ENCODE assay signal across 14 cellular contexts in genomic region chr2:60934153-60934722, GRCh38. TPM values are rescaled to one million over a fixed set of nuclear protein-coding genes. Genes with fewer than 3 reads are reported as not detected.
DNase-seq lines count a peak whose midpoint lies in the region; ATAC-seq and TF ChIP-seq lines count a peak whose summit lies in the region.
"Had no signal": no experiment of that assay in that cellular context is flagged by ENCODE, and none has a peak within 500 bp of the region (broad histone marks: within the 10 kb centered on the region; RNA-seq: fewer than 3 reads in every experiment).

No MANE protein-coding gene starts in this region.

- intact Hi-C loops in activated B cell treated with CpG ODN at 0.5 μM for 24 hours (cut with micrococcal nuclease): loop anchor here (5.0 kb wide), 1 partner anchor 33 kb away; no protein-coding TSS in a partner anchor
- intact Hi-C loops in left cardiac atrium (cut with DNase I): no loop called here

- TF ChIP-seq CTCF in activated B cell treated with CpG ODN at 0.5 μM for 24 hours (IDR thresholded peaks at IDR 0.05): no peak

- H3K9ac ChIP-seq in rectal smooth muscle tissue (ENCODE audit: low read length): no peak overlapping the region

- H3K4me3 Mint-ChIP-seq in activated B cell treated with CpG ODN at 0.5 μM for 24 hours: no peak overlapping the region
- H3K4me3 Mint-ChIP-seq: activated CD4-positive, alpha-beta T cell treated with anti-CD3 and anti-CD28 coated beads, Interleukin-2, amount 10 ng/mL, durations not matched to agents 7 days and 5 days had no signal

- no peak overlapping the region for H3K4me3 ChIP-seq in rectal smooth muscle tissue (ENCODE audit: low read length)
- H3K4me3 ChIP-seq: lung had no signal

- no peaks in the 10 kb centered on the region for H3K36me3 ChIP-seq in rectal smooth muscle tissue (ENCODE audit: control insufficient read depth, insufficient read depth, low read length)

- no peaks in the 10 kb centered on the region for H3K4me1 ChIP-seq in rectal smooth muscle tissue (ENCODE audit: control insufficient read depth, insufficient read depth, low read length)

- peak overlapping the region; percentile 6 for H3K27ac Mint-ChIP-seq in activated B cell treated with CpG ODN at 0.5 μM for 24 hours
- H3K27ac Mint-ChIP-seq: activated CD4-positive, alpha-beta T cell treated with anti-CD3 and anti-CD28 coated beads, Interleukin-2, amount 10 ng/mL, durations not matched to agents 7 days and 5 days had no signal

- no peaks in the 10 kb centered on the region for H3K27me3 Mint-ChIP-seq in activated B cell treated with CpG ODN at 0.5 μM for 24 hours
- H3K27me3 Mint-ChIP-seq: activated CD4-positive, alpha-beta T cell treated with anti-CD3 and anti-CD28 coated beads, Interleukin-2, amount 10 ng/mL, durations not matched to agents 7 days and 5 days had no signal

- peaks cover 8% of the 10 kb centered on the region for H3K9me3 Mint-ChIP-seq in activated B cell treated with CpG ODN at 0.5 μM for 24 hours

- ATAC-seq in activated B cell treated with CpG ODN at 0.5 μM for 24 hours (ENCODE audit: low read depth) (no peak), left cardiac atrium (peak; percentile 21 to 30), GM21529 (IDR thresholded peaks at IDR 0.05; ENCODE audit: unreplicated experiment) (no peak), SK-N-SH treated with all-trans-retinoic acid at 6 μM for 48 hours (no peak), GM18861 (IDR thresholded peaks at IDR 0.05; ENCODE audit: unreplicated experiment) (no peak)

- peak; percentile 73 for DNase-seq in DMS 273 (lab: John Stamatoyannopoulos, UW; ENCODE audit: unreplicated experiment)
- DNase-seq in activated B cell treated with CpG ODN at 0.5 μM for 24 hours: no peak
- DNase-seq in left cardiac atrium: no peak
- DNase-seq in activated effector memory CD4-positive, alpha-beta T cell treated with anti-CD3 and anti-CD28 coated beads, Interleukin-2, amount 50 U/mL, for 16 hours: no peak
- DNase-seq: activated CD4-positive, alpha-beta T cell treated with anti-CD3 and anti-CD28 coated beads, Interleukin-2, amount 10 ng/mL, durations not matched to agents 7 days and 5 days; DND-41; hypothalamus; NCI-H69; nucleus accumbens had no signal

- no peaks in the 10 kb centered on the region for H3K27me3 ChIP-seq in rectal smooth muscle tissue (ENCODE audit: control insufficient read depth, insufficient read depth, low read length)

- H3K36me3 Mint-ChIP-seq in activated B cell treated with CpG ODN at 0.5 μM for 24 hours (ENCODE audit: low read depth): peaks cover 81% of the 10 kb centered on the region

- POLR2A ChIA-PET in activated B cell treated with CpG ODN at 0.5 μM for 24 hours (lab: Charles Lee): interaction anchor here (0.6 kb wide), 2 partner anchors 177 to 187 kb away, joined by 3 to 4 read pairs; no protein-coding TSS in a partner anchor

- CTCF ChIA-PET in activated B cell treated with CpG ODN at 0.5 μM for 24 hours (lab: Charles Lee): interaction anchor here (1.7 kb wide), 1 partner anchor 65 kb away, joined by 4 read pairs; no protein-coding TSS in a partner anchor

- peak overlapping the region; percentile 16 for H3K27ac ChIP-seq in rectal smooth muscle tissue (ENCODE audit: low read depth, low read length)

- H3K4me1 Mint-ChIP-seq in activated B cell treated with CpG ODN at 0.5 μM for 24 hours: peaks cover 49% of the 10 kb centered on the region

TF ChIP-seq in SK-N-SH treated with all-trans-retinoic acid at 6 μM for 48 hours, 23 proteins besides CTCF, POLR2A, EP300 and RAD21:
- TF ChIP-seq ZNF8 (CRISPR knock-in tag; IDR thresholded peaks at IDR 0.05): no peak
- TF ChIP-seq TSHZ2 (CRISPR knock-in tag; IDR thresholded peaks at IDR 0.05): no peak
- no peak for TF ChIP-seq ZNF70 (CRISPR knock-in tag; IDR thresholded peaks at IDR 0.05)
- no peak for TF ChIP-seq POU6F1 (CRISPR knock-in tag; IDR thresholded peaks at IDR 0.05; ENCODE audit: borderline replicate concordance, low read depth)
- TF ChIP-seq TOX (CRISPR knock-in tag; IDR thresholded peaks at IDR 0.05; ENCODE audit: borderline replicate concordance): no peak

RNA-seq across cellular contexts. Expression of gene REL, which starts 52.9 kb away (rescaled TPM):
- total RNA-seq in activated B cell treated with CpG ODN at 0.5 μM for 24 hours: 211 and 238 TPM in 2 replicates
- 1 to 10 TPM; 7.3 to 8.2 TPM for total RNA-seq in left cardiac atrium

Comparison
In these comparisons a context has a peak if more than half of its experiments do, and no peak if none do; other contexts are left out.
1. ATAC-seq: peak in left cardiac atrium (2 of 2); none in activated B cell treated with CpG ODN at 0.5 μM for 24 hours (single experiment), GM21529 (single experiment), SK-N-SH treated with all-trans-retinoic acid at 6 μM for 48 hours (single experiment) and GM18861 (single experiment).
2. RNA of gene REL, which starts 52.9 kb away (total RNA-seq): 211 to 238 TPM in activated B cell treated with CpG ODN at 0.5 μM for 24 hours; 7.3 to 8.2 TPM in left cardiac atrium; every median in the first group is over 10 times any median in the second.